ENCODE assay signal across 20 cellular contexts in genomic region chr6:168116975-168117899, GRCh38. TPM values are rescaled to one million over a fixed set of nuclear protein-coding genes. Genes with fewer than 3 reads are reported as not detected.
DNase-seq lines count a peak whose midpoint lies in the region; ATAC-seq and TF ChIP-seq lines count a peak whose summit lies in the region.
"Had no signal": no experiment of that assay in that cellular context is flagged by ENCODE, and none has a peak within 500 bp of the region (broad histone marks: within the 10 kb centered on the region; RNA-seq: fewer than 3 reads in every experiment).

No MANE protein-coding gene starts in this region.

- DNase-seq in natural killer cell treated with Interleukin-12 subunit alpha and Interleukin-12 subunit beta and Interleukin-15 and Interleukin-18, amount 100 ng/mL, for 72 hours (ENCODE audit: low spot score) = peak; percentile 48
- no peak for DNase-seq in natural killer cell
- DNase-seq in dorsolateral prefrontal cortex = peak in 6 of 10 donors; percentile 12 to 40 (median 24)
- peak; percentile 82 for DNase-seq in mesenteric fat pad (ENCODE audit: low spot score)
- peak; percentile 6 to 7 for DNase-seq in uterus
- no peak for DNase-seq in stimulated activated naive CD4-positive, alpha-beta T cell (lab: John Stamatoyannopoulos, UW)
- DNase-seq: CD4-positive, alpha-beta memory T cell; central memory CD4-positive, alpha-beta T cell; DND-41; hippocampal formation; NCI-H1105; NCI-H526 treated with DMSO at 0.1 percent for 48 hours; stimulated activated naive CD8-positive, alpha-beta T cell treated with anti-CD3 and anti-CD28 coated beads, Interleukin-15, amount 100 ng/mL, for 72 hours had no signal

- peaks cover 0 to 2% of the 10 kb centered on the region in 2 donors for H3K27me3 Mint-ChIP-seq in natural killer cell treated with Interleukin-12 subunit alpha and Interleukin-12 subunit beta and Interleukin-15 and Interleukin-18, amount 100 ng/mL, for 72 hours
- no peaks in the 10 kb centered on the region for H3K27me3 Mint-ChIP-seq in natural killer cell (ENCODE audit: low read depth in 2 of 2)
- H3K27me3 Mint-ChIP-seq: stimulated activated naive CD8-positive, alpha-beta T cell treated with anti-CD3 and anti-CD28 coated beads, Interleukin-15, amount 100 ng/mL, for 72 hours had no signal

- intact Hi-C loops in natural killer cell (cut with micrococcal nuclease) = no loop called here
- intact Hi-C loops in dorsolateral prefrontal cortex (cut with DNase I) = no loop called here
- intact Hi-C loops in uterus (cut with DNase I; ENCODE audit: low total_unique reads) = no loop called here

- no peaks in the 10 kb centered on the region for H3K9me3 ChIP-seq in uterus
- H3K9me3 ChIP-seq: right atrium auricular region had no signal

- H3K4me1 ChIP-seq in uterus = no peaks in the 10 kb centered on the region
- H3K4me1 ChIP-seq: neural progenitor cell, right atrium auricular region, SJSA1 had no signal

- H3K27me3 ChIP-seq in dorsolateral prefrontal cortex = no peaks in the 10 kb centered on the region
- no peaks in the 10 kb centered on the region for H3K27me3 ChIP-seq in uterus
- H3K27me3 ChIP-seq: neural progenitor cell, right atrium auricular region, SJSA1 had no signal

- H3K36me3 Mint-ChIP-seq in natural killer cell treated with Interleukin-12 subunit alpha and Interleukin-12 subunit beta and Interleukin-15 and Interleukin-18, amount 100 ng/mL, for 72 hours = no peaks in the 10 kb centered on the region
- no peaks in the 10 kb centered on the region for H3K36me3 Mint-ChIP-seq in natural killer cell
- H3K36me3 Mint-ChIP-seq: CD4-positive, alpha-beta memory T cell; neural progenitor cell had no signal

- H3K4me3 ChIP-seq in dorsolateral prefrontal cortex = no peak overlapping the region
- H3K4me3 ChIP-seq in uterus = no peak overlapping the region
- H3K4me3 ChIP-seq: neural progenitor cell, right atrium auricular region, SJSA1 had no signal

- TF ChIP-seq CTCF in natural killer cell (IDR thresholded peaks at IDR 0.05) = no peak
- no peak for TF ChIP-seq CTCF in dorsolateral prefrontal cortex (IDR thresholded peaks at IDR 0.05 in 54 of 56, conservative IDR thresholded peaks at IDR 0.05 in 2 of 56; ENCODE audit: low read depth in 1 of 56, partially characterized antibody in 56 of 56)
- no peak for TF ChIP-seq CTCF in uterus (IDR thresholded peaks at IDR 0.05)

- no peak overlapping the region for H3K4me3 Mint-ChIP-seq in natural killer cell treated with Interleukin-12 subunit alpha and Interleukin-12 subunit beta and Interleukin-15 and Interleukin-18, amount 100 ng/mL, for 72 hours
- no peak overlapping the region for H3K4me3 Mint-ChIP-seq in natural killer cell
- H3K4me3 Mint-ChIP-seq: CD4-positive, alpha-beta memory T cell; neural progenitor cell; stimulated activated naive CD8-positive, alpha-beta T cell treated with anti-CD3 and anti-CD28 coated beads, Interleukin-15, amount 100 ng/mL, for 72 hours had no signal

- H3K27ac ChIP-seq in dorsolateral prefrontal cortex (no peak overlapping the region), uterus (no peak overlapping the region)
- H3K27ac ChIP-seq: neural progenitor cell, right atrium auricular region, SJSA1 had no signal

- no peaks in the 10 kb centered on the region for H3K36me3 ChIP-seq in uterus
- H3K36me3 ChIP-seq: neural progenitor cell, right atrium auricular region, SJSA1 had no signal

- no peak overlapping the region for H3K27ac Mint-ChIP-seq in natural killer cell treated with Interleukin-12 subunit alpha and Interleukin-12 subunit beta and Interleukin-15 and Interleukin-18, amount 100 ng/mL, for 72 hours
- no peak overlapping the region for H3K27ac Mint-ChIP-seq in natural killer cell
- H3K27ac Mint-ChIP-seq: CD4-positive, alpha-beta memory T cell; neural progenitor cell; stimulated activated naive CD8-positive, alpha-beta T cell treated with anti-CD3 and anti-CD28 coated beads, Interleukin-15, amount 100 ng/mL, for 72 hours had no signal

- no peak for ATAC-seq in natural killer cell treated with Interleukin-12 subunit alpha and Interleukin-12 subunit beta and Interleukin-15 and Interleukin-18, amount 100 ng/mL, for 72 hours
- ATAC-seq in natural killer cell = no peak
- ATAC-seq in GM21619 (IDR thresholded peaks at IDR 0.05; ENCODE audit: unreplicated experiment) = no peak
- ATAC-seq in GM21515 (IDR thresholded peaks at IDR 0.05; ENCODE audit: unreplicated experiment) = no peak
- ATAC-seq: stimulated activated naive CD8-positive, alpha-beta T cell treated with anti-CD3 and anti-CD28 coated beads, Interleukin-15, amount 100 ng/mL, for 72 hours had no signal

- no peak for TF ChIP-seq POLR2A in uterus (IDR thresholded peaks at IDR 0.05)

- H3K9me3 Mint-ChIP-seq in natural killer cell treated with Interleukin-12 subunit alpha and Interleukin-12 subunit beta and Interleukin-15 and Interleukin-18, amount 100 ng/mL, for 72 hours = peaks cover 3% of the 10 kb centered on the region
- peaks cover 2 to 3% of the 10 kb centered on the region in 2 donors for H3K9me3 Mint-ChIP-seq in natural killer cell
- H3K9me3 Mint-ChIP-seq: neural progenitor cell had no signal

- no peaks in the 10 kb centered on the region for H3K4me1 Mint-ChIP-seq in natural killer cell treated with Interleukin-12 subunit alpha and Interleukin-12 subunit beta and Interleukin-15 and Interleukin-18, amount 100 ng/mL, for 72 hours (ENCODE audit: low read depth in 2 of 2)
- no peaks in the 10 kb centered on the region for H3K4me1 Mint-ChIP-seq in natural killer cell
- H3K4me1 Mint-ChIP-seq: CD4-positive, alpha-beta memory T cell; neural progenitor cell; stimulated activated naive CD8-positive, alpha-beta T cell treated with anti-CD3 and anti-CD28 coated beads, Interleukin-15, amount 100 ng/mL, for 72 hours had no signal

RNA-seq across cellular contexts. Expression of gene FRMD1, which starts 38.2 kb away (rescaled TPM):
- total RNA-seq in natural killer cell treated with Interleukin-12 subunit alpha and Interleukin-12 subunit beta and Interleukin-15 and Interleukin-18, amount 100 ng/mL, for 72 hours = not detected
- total RNA-seq in natural killer cell (not detected), dorsolateral prefrontal cortex (under 1 TPM in 5 of 120 experiments, not detected in 115; 0.10 to 0.58 (median 0.22) TPM), mesenteric fat pad (7.6 TPM), uterus (1 to 10 TPM in 1 of 4 donors, not detected in 3; 1.0 TPM)
- total RNA-seq: CD4-positive, alpha-beta memory T cell; kidney epithelial cell; LHCN-M2; SJSA1 had no signal

Comparison
In these comparisons a context has a peak if more than half of its experiments do, and no peak if none do; other contexts are left out.
1. DNase-seq: peak in natural killer cell treated with Interleukin-12 subunit alpha and Interleukin-12 subunit beta and Interleukin-15 and Interleukin-18, amount 100 ng/mL, for 72 hours (single experiment), dorsolateral prefrontal cortex (6 of 10), mesenteric fat pad (single experiment) and uterus (2 of 2); none in natural killer cell (single experiment) and stimulated activated naive CD4-positive, alpha-beta T cell (0 of 6).